8 cellular contexts compared by ENCODE assay signal in the genomic region with DNA sequence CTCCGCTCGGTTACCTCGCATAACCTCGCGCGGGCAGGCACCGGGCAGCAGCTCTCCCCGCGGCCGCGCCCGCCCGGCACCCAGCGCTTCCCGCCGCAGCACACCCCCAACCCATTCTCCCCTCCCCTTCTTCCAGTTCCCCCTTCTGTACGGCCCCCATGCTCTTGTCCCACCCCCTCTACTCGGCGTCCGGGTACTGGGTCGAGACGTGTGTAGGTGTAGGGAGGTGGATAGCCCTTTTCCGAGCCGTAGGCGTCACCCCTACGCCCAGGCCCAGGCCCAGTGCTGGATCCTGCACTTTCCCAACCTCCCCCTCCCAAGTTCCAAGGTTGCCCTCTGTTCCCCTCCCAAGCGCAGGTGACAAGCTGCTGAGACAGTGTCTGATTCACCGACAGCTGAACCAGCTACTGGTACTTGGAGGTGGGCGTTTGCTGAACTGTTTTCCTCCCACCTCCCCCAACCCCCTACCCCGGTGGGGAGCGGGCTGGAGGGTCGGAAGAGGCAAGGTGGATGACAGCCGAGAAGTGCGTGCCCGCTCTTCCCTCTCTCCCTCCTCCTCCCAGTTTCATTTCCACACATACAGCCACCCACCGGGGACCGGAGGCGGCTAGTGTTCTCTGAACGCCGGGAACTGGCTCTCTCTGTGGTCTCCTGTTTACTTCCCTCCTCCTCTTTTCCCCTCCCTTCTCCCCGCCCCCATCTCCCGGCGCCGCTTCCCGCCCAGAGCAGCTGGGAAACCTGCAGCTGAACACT. TPM values are rescaled to one million over a fixed set of nuclear protein-coding genes. Genes with fewer than 3 reads are reported as not detected.
A peak's percentile ranks its signal among the peaks of the same experiment; 100 is the strongest.
DNase-seq lines count a peak whose midpoint lies in the region; ATAC-seq and TF ChIP-seq lines count a peak whose summit lies in the region.

No MANE protein-coding gene starts in this region.

- peak; percentile 21 for ATAC-seq in HG02884 (IDR thresholded peaks at IDR 0.05; ENCODE audit: unreplicated experiment)
- peak; percentile 45 for ATAC-seq in activated B cell treated with CpG ODN at 0.5 μM for 24 hours (ENCODE audit: low read depth)
- peak; percentile 61 for ATAC-seq in left lobe of liver

- POLR2A ChIA-PET in activated B cell treated with CpG ODN at 0.5 μM for 24 hours (lab: Charles Lee) = interaction anchor here (0.6 to 4.3 kb wide), 15 partner anchors 9 to 1945 kb away, joined by 3 to 48 read pairs (median 4); a partner anchor contains a TSS

- CTCF ChIA-PET in activated B cell treated with CpG ODN at 0.5 μM for 24 hours (lab: Charles Lee) = interaction anchor here (0.9 to 1.4 kb wide), 3 partner anchors 10 to 182 kb away, joined by 3 to 5 read pairs (median 4); no protein-coding TSS in a partner anchor

- H3K9me3 Mint-ChIP-seq in activated B cell treated with CpG ODN at 0.5 μM for 24 hours = no peaks in the 10 kb centered on the region

- peak; percentile 57 for DNase-seq in activated T-cell treated with anti-CD3 and anti-CD28 coated beads for 24 hours (ENCODE audit: low read depth)
- DNase-seq in activated T-cell treated with anti-CD3 and anti-CD28 coated beads, Interleukin-2, amount 50 U/mL, for 1 hour = no peak
- peak; percentile 64 for DNase-seq in NCI-H2107 (lab: John Stamatoyannopoulos, UW)
- peak; percentile 76 for DNase-seq in activated B cell treated with CpG ODN at 0.5 μM for 24 hours
- DNase-seq in dermis blood vessel endothelial cell = peak; percentile 80
- DNase-seq in left lobe of liver (ENCODE audit: low spot score) = peak; percentile 97
- DNase-seq in stimulated activated CD4-positive, alpha-beta T cell treated with anti-CD3 and anti-CD28 coated beads, Interleukin-1b, Interleukin-23, amount 100 ng/mL, for 48 hours = peak; percentile 70

- intact Hi-C loops in activated B cell treated with CpG ODN at 0.5 μM for 24 hours (cut with micrococcal nuclease) = loop anchor here (1.0 to 2.0 kb wide), 6 partner anchors 8 to 1490 kb away; a partner anchor contains a TSS

- peaks cover 3% of the 10 kb centered on the region for H3K36me3 Mint-ChIP-seq in activated B cell treated with CpG ODN at 0.5 μM for 24 hours (ENCODE audit: low read depth)

- TF ChIP-seq CTCF in activated B cell treated with CpG ODN at 0.5 μM for 24 hours (IDR thresholded peaks at IDR 0.05) = no peak

- no peaks in the 10 kb centered on the region for H3K27me3 Mint-ChIP-seq in activated B cell treated with CpG ODN at 0.5 μM for 24 hours

- H3K4me1 Mint-ChIP-seq in activated B cell treated with CpG ODN at 0.5 μM for 24 hours = peaks cover 32% of the 10 kb centered on the region

- H3K4me3 Mint-ChIP-seq in activated B cell treated with CpG ODN at 0.5 μM for 24 hours = peak overlapping the region; percentile 95

- peak overlapping the region; percentile 98 for H3K27ac Mint-ChIP-seq in activated B cell treated with CpG ODN at 0.5 μM for 24 hours

RNA-seq across cellular contexts. Expression of a gene that starts 6.0 kb away (rescaled TPM):
- total RNA-seq in activated B cell treated with CpG ODN at 0.5 μM for 24 hours (5.2 and 6.3 TPM in 2 replicates), dermis blood vessel endothelial cell (31.0 and 38.8 TPM in 2 replicates), left lobe of liver (35.5 TPM)
